Comparison of ENCODE assay signal across 31 cellular contexts in genomic region chr1:50822035-50822776, GRCh38.
DNase-seq lines count a peak whose midpoint lies in the region; ATAC-seq, FAIRE-seq and TF ChIP-seq lines count a peak whose summit lies in the region.
"Had no signal": no experiment of that assay in that cellular context is flagged by ENCODE, and none has a peak within 500 bp of the region (broad histone marks: within the 10 kb centered on the region; RNA-seq: fewer than 3 reads in every experiment).

No MANE protein-coding gene starts in this region.

- TF ChIP-seq CTCF in K562 (IDR thresholded peaks at IDR 0.05 in 2 of 3, conservative IDR thresholded peaks at IDR 0.05 in 1 of 3; ENCODE audit: insufficient read depth in 2 of 3, low read depth in 1 of 3, low read length in 3 of 3) = no peak
- no peak for TF ChIP-seq CTCF in Peyer's patch (IDR thresholded peaks at IDR 0.05)
- no peak for TF ChIP-seq CTCF in heart right ventricle (IDR thresholded peaks at IDR 0.05)

- H3K9me1 ChIP-seq in K562 (ENCODE audit: control insufficient read depth, insufficient read depth, low read length) = no peaks in the 10 kb centered on the region

- peaks cover 88% of the 10 kb centered on the region for H3K79me2 ChIP-seq in K562 (ENCODE audit: control insufficient read depth, insufficient read depth, low read length)

- H3K4me1 ChIP-seq in K562 (replicated peaks in 1 of 2; ENCODE audit: control insufficient read depth in 2 of 2, insufficient read depth in 2 of 2, low read length in 2 of 2) (no peaks in the 10 kb centered on the region), Peyer's patch (no peaks in the 10 kb centered on the region), heart right ventricle (peaks cover 0 to 31% (median 15%) of the 10 kb centered on the region in 9 donors)
- H3K4me1 ChIP-seq: adrenal gland, Caco-2, HAP-1 had no signal

- intact Hi-C loops in K562 (cut with micrococcal nuclease) = no loop called here
- intact Hi-C loops in heart right ventricle (cut with DNase I) = no loop called here

- no peak overlapping the region for H2AFZ ChIP-seq in K562 (ENCODE audit: low read depth, low read length)

- POLR2A ChIA-PET in K562 (lab: Yijun Ruan, JAX) = interaction anchor here (1.3 to 1.4 kb wide), 2 partner anchors 9 to 21 kb away, joined by 3 read pairs; no protein-coding TSS in a partner anchor

- H3K9ac ChIP-seq in SK-N-MC (ENCODE audit: insufficient read length) = no peak overlapping the region
- no peak overlapping the region for H3K9ac ChIP-seq in K562 (ENCODE audit: insufficient read depth in 1 of 2, low read depth in 2 of 2, low read length in 2 of 2)

- no peaks in the 10 kb centered on the region; the same call in 1 of the 2 replicates for H4K20me1 ChIP-seq in K562 (replicated peaks; ENCODE audit: control insufficient read depth, insufficient read depth, low read length)

- no peaks in the 10 kb centered on the region for H3K36me3 ChIP-seq in SK-N-MC (ENCODE audit: insufficient read depth, low read length)
- peaks cover under 1% of the 10 kb centered on the region; the same call in 1 of the 3 replicates for H3K36me3 ChIP-seq in K562 (ENCODE audit: control insufficient read depth, insufficient read depth, low read length)
- no peaks in the 10 kb centered on the region for H3K36me3 ChIP-seq in Peyer's patch
- no peaks in the 10 kb centered on the region for H3K36me3 ChIP-seq in heart right ventricle
- H3K36me3 ChIP-seq: adrenal gland, brain microvascular endothelial cell, HAP-1, right lobe of liver, tibial artery had no signal

- no peak for TF ChIP-seq RAD21 in K562 (CRISPR knock-in tag; conservative IDR thresholded peaks at IDR 0.05 in 1 of 2, IDR thresholded peaks at IDR 0.05 in 1 of 2)

- no peak for DNase-seq in SK-N-MC (ENCODE audit: low read depth, low spot score)
- DNase-seq in K562 (ENCODE audit: extremely low read depth in 1 of 4, low spot score in 3 of 4) = no peak
- DNase-seq in left lobe of liver (ENCODE audit: low spot score) = no peak
- DNase-seq in Peyer's patch = no peak
- no peak for DNase-seq in heart right ventricle
- DNase-seq: activated CD4-positive, alpha-beta memory T cell treated with anti-CD3 and anti-CD28 coated beads, Interleukin-2, amount 10 ng/mL, durations not matched to agents 7 days and 5 days; activated CD8-positive, alpha-beta memory T cell treated with anti-CD3 and anti-CD28 coated beads, Interleukin-2, amount 50 U/mL, for 4 hours; activated naive CD4-positive, alpha-beta T cell treated with Interleukin-2 at 50 U/mL for 16 hours; adrenal gland; brain microvascular endothelial cell; C1 segment of cervical spinal cord; Caco-2; DMS79 treated with DMSO at 0.1 percent for 48 hours; GF-D8; islet precursor cell; Kasumi-1; MV-4-11; NCI-H1436 treated with DMSO at 0.1 percent for 48 hours; NCI-H226; NCI-H526 treated with DMSO at 0.1 percent for 48 hours; right lobe of liver; stimulated activated CD4-positive, alpha-beta T cell treated with anti-CD3 and anti-CD28 coated beads, Interleukin-12 subunit alpha, Interleukin-12 subunit beta, amount 100 ng/mL, for 4 hours; stimulated activated CD4-positive, alpha-beta T cell treated with anti-CD3 and anti-CD28 coated beads, Interleukin-2, amount 100 ng/mL, for 48 hours; T-helper 17 cell; tibial artery had no signal

- CTCF ChIA-PET in K562 (lab: Yijun Ruan, JAX; ENCODE audit: low intra/inter-chr PET ratio) = interaction anchor here (0.6 kb wide), 1 partner anchor 12 kb away, joined by 4 read pairs; no protein-coding TSS in a partner anchor

- WGBS in K562 (ENCODE audit: insufficient coverage, low coverage, missing lambda C conversion rate) = 92% methylated on average over 3 of the region's 3 CpGs
- WGBS in heart right ventricle, 2 donors = 67 to 70% methylated on average over 3 of the region's 3 CpGs

- TF ChIP-seq POLR2A in K562 (conservative IDR thresholded peaks at IDR 0.05) (no peak), Peyer's patch (IDR thresholded peaks at IDR 0.05) (no peak)

- ATAC-seq in K562 (peak; percentile 58), left lobe of liver (peak; percentile 63), HG02852 (IDR thresholded peaks at IDR 0.05; ENCODE audit: unreplicated experiment) (no peak), heart right ventricle (no peak), HG02588 (IDR thresholded peaks at IDR 0.05; ENCODE audit: unreplicated experiment) (no peak)
- ATAC-seq: PC-3, T-helper 17 cell had no signal

- H3K4me2 ChIP-seq in K562 (ENCODE audit: insufficient read depth, low read length) = no peak overlapping the region

- TF ChIP-seq EP300 in K562 (IDR thresholded peaks at IDR 0.05; ENCODE audit: low read length) = no peak

- no peaks in the 10 kb centered on the region; the same call in 1 of the 2 replicates for H3K9me3 ChIP-seq in SK-N-MC (ENCODE audit: low read depth, low read length)
- H3K9me3 ChIP-seq in K562 (replicated peaks; ENCODE audit: control insufficient read depth, insufficient read depth, low read depth, low read length) = no peaks in the 10 kb centered on the region
- no peaks in the 10 kb centered on the region for H3K9me3 ChIP-seq in Peyer's patch
- no peaks in the 10 kb centered on the region for H3K9me3 ChIP-seq in heart right ventricle
- H3K9me3 ChIP-seq: adrenal gland, Caco-2, HAP-1, right lobe of liver, tibial artery had no signal

- H3K27ac ChIP-seq in SK-N-MC = peak overlapping the region; percentile 77
- no peak overlapping the region for H3K27ac ChIP-seq in K562 (ENCODE audit: extremely low read depth, low read depth, low read length)
- H3K27ac ChIP-seq in Peyer's patch = no peak overlapping the region
- H3K27ac ChIP-seq in heart right ventricle = no peak overlapping the region
- H3K27ac ChIP-seq: adrenal gland, brain microvascular endothelial cell, right lobe of liver, tibial artery had no signal

- H3K27me3 ChIP-seq in K562 (ENCODE audit: control insufficient read depth in 2 of 2, insufficient read depth in 2 of 2, low read length in 2 of 2) (no peaks in the 10 kb centered on the region), Peyer's patch (no peaks in the 10 kb centered on the region), heart right ventricle (no peaks in the 10 kb centered on the region)
- H3K27me3 ChIP-seq: adrenal gland, brain microvascular endothelial cell, right lobe of liver, tibial artery had no signal

- BruUV-seq in K562 (replicated peaks; lab: Mats Ljungman, UMichigan) = no TSS peak

- H3K4me3 ChIP-seq in SK-N-MC (no peak overlapping the region), K562 (no peak overlapping the region), Peyer's patch (no peak overlapping the region), heart right ventricle (no peak overlapping the region)
- H3K4me3 ChIP-seq: adrenal gland, HAP-1, right lobe of liver, tibial artery had no signal

- no peak for FAIRE-seq in K562 (lab: Jason Lieb, UNC)
- FAIRE-seq: endothelial cell of umbilical vein, GM18507 had no signal

- in situ Hi-C loops in K562 (cut with MboI) = no loop called here

TF ChIP-seq in K562, 482 proteins besides CTCF, POLR2A, EP300 and RAD21:
- TF ChIP-seq STAT5B (CRISPR knock-in tag; IDR thresholded peaks at IDR 0.05) = no peak
- TF ChIP-seq ZC3H11A (IDR thresholded peaks at IDR 0.05; ENCODE audit: low read depth, low read length) = no peak
- TF ChIP-seq NCOA1 (IDR thresholded peaks at IDR 0.05; ENCODE audit: low read depth) = no peak
- no peak for TF ChIP-seq POLR2B (IDR thresholded peaks at IDR 0.05; ENCODE audit: low read depth, partially characterized antibody)
- no peak for TF ChIP-seq POLR2G (IDR thresholded peaks at IDR 0.05; ENCODE audit: low read depth, low read length)
- TF ChIP-seq IRF1 (CRISPR knock-in tag; IDR thresholded peaks at IDR 0.05; ENCODE audit: borderline replicate concordance) = no peak
- no peak for TF ChIP-seq HEY1 (CRISPR knock-in tag; IDR thresholded peaks at IDR 0.05; ENCODE audit: borderline replicate concordance)
- no peak for TF ChIP-seq HDAC8 (tag; IDR thresholded peaks at IDR 0.05)

Comparison
In these comparisons a context has a peak if more than half of its experiments do, and no peak if none do; other contexts are left out.
1. ATAC-seq: peak in K562 (single experiment) and left lobe of liver (single experiment); none in HG02852 (single experiment), heart right ventricle (0 of 8) and HG02588 (single experiment).